ENCODE assay signal across 23 cellular contexts in the genomic region with DNA sequence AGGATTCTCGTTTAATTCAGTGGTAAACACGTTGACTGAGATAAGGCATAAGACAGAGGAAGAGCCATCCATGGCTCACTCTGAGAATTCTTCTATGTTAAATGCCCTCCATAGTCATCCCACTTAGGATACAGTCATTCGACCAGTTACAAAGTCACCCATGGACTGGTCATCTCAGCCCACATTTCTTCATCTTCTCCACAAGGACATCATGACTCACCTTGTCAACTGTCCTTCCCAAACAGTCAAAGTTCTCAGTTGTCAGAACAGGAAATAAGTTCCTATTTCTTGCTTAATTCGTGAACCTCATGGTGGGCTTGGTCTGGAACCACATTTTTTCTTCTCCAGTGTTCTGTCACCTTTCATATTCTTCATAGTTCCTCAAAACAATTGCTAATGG.
DNase-seq lines count a peak whose midpoint lies in the region; ATAC-seq and TF ChIP-seq lines count a peak whose summit lies in the region.
"Had no signal": no experiment of that assay in that cellular context is flagged by ENCODE, and none has a peak within 500 bp of the region (broad histone marks: within the 10 kb centered on the region; RNA-seq: fewer than 3 reads in every experiment).

No MANE protein-coding gene starts in this region.

- peaks cover 89% of the 10 kb centered on the region for H3K4me1 Mint-ChIP-seq in HFFc6 (ENCODE audit: low read depth)
- H3K4me1 Mint-ChIP-seq in activated CD8-positive, alpha-beta T cell treated with anti-CD3 and anti-CD28 coated beads, Interleukin-2, amount 10 ng/mL, durations not matched to agents 7 days and 5 days (ENCODE audit: low read depth), result peaks cover 8% of the 10 kb centered on the region

- DNase-seq in A172 (ENCODE audit: low spot score) (peak; percentile 64), HFFc6 (no peak), RKO (ENCODE audit: low spot score) (peak; percentile 8), kidney tubule cell (ENCODE audit: low spot score) (peak; percentile 77), DMS153 (lab: John Stamatoyannopoulos, UW) (no peak), NK-92 (lab: John Stamatoyannopoulos, UW; ENCODE audit: unreplicated experiment) (no peak), SKM-1 (lab: John Stamatoyannopoulos, UW; ENCODE audit: unreplicated experiment) (no peak)
- DNase-seq in activated CD8-positive, alpha-beta T cell treated with anti-CD3 and anti-CD28 coated beads, Interleukin-2, amount 10 ng/mL, durations not matched to agents 7 days and 5 days, result no peak
- DNase-seq: ACHN; activated CD4-positive, CD25-positive, alpha-beta regulatory T cell treated with anti-CD3 and anti-CD28 coated beads, Interleukin-2, amount 50 U/mL, for 72 hours; activated naive CD4-positive, alpha-beta T cell; activated T-cell treated with anti-CD3 and anti-CD28 coated beads, Interleukin-2, amount 50 U/mL, for 1 hour; adrenal gland; HCEC 1CT; KBM-7; NCI-H1105 treated with DMSO at 0.1 percent for 48 hours; NCI-H2029 treated with DMSO at 0.1 percent for 48 hours; NCI-H345; Peyer's patch; substantia nigra; T-helper 9 cell had no signal

- H3K9me3 Mint-ChIP-seq in HFFc6, result no peaks in the 10 kb centered on the region
- no peaks in the 10 kb centered on the region for H3K9me3 Mint-ChIP-seq in activated CD8-positive, alpha-beta T cell treated with anti-CD3 and anti-CD28 coated beads, Interleukin-2, amount 10 ng/mL, durations not matched to agents 7 days and 5 days (ENCODE audit: insufficient read depth)
- H3K9me3 Mint-ChIP-seq: dendritic cell treated with granulocyte-macrophage colony-stimulating factor and Interleukin-4, amounts not matched to agents 40 ng/mL and 50 ng/mL, for 4 days had no signal

- H3K36me3 Mint-ChIP-seq in HFFc6 (ENCODE audit: low read depth), result peaks cover 5% of the 10 kb centered on the region; the same call in 1 of the 2 replicates
- H3K36me3 Mint-ChIP-seq in activated CD8-positive, alpha-beta T cell treated with anti-CD3 and anti-CD28 coated beads, Interleukin-2, amount 10 ng/mL, durations not matched to agents 7 days and 5 days (ENCODE audit: low read depth), result no peaks in the 10 kb centered on the region

- TF ChIP-seq CTCF in HFFc6 (IDR thresholded peaks at IDR 0.05), result no peak

- no peak overlapping the region for H3K4me3 Mint-ChIP-seq in HFFc6
- H3K4me3 Mint-ChIP-seq in activated CD8-positive, alpha-beta T cell treated with anti-CD3 and anti-CD28 coated beads, Interleukin-2, amount 10 ng/mL, durations not matched to agents 7 days and 5 days, result no peak overlapping the region
- H3K4me3 Mint-ChIP-seq: dendritic cell treated with granulocyte-macrophage colony-stimulating factor and Interleukin-4, amounts not matched to agents 40 ng/mL and 50 ng/mL, for 4 days had no signal

- H3K27me3 Mint-ChIP-seq in HFFc6 (ENCODE audit: insufficient read depth), result no peaks in the 10 kb centered on the region
- H3K27me3 Mint-ChIP-seq in activated CD8-positive, alpha-beta T cell treated with anti-CD3 and anti-CD28 coated beads, Interleukin-2, amount 10 ng/mL, durations not matched to agents 7 days and 5 days (ENCODE audit: low read depth), result peaks cover 2% of the 10 kb centered on the region
- H3K27me3 Mint-ChIP-seq: dendritic cell treated with granulocyte-macrophage colony-stimulating factor and Interleukin-4, amounts not matched to agents 40 ng/mL and 50 ng/mL, for 4 days had no signal

- no peak for ATAC-seq in activated CD8-positive, alpha-beta T cell treated with anti-CD3 and anti-CD28 coated beads, Interleukin-2, amount 10 ng/mL, durations not matched to agents 7 days and 5 days
- ATAC-seq: left lobe of liver had no signal

- POLR2A ChIA-PET in activated CD8-positive, alpha-beta T cell treated with anti-CD3 and anti-CD28 coated beads, Interleukin-2, amount 10 ng/mL, durations not matched to agents 7 days and 5 days (lab: Charles Lee), result no interaction called here

- CTCF ChIA-PET in activated CD8-positive, alpha-beta T cell treated with anti-CD3 and anti-CD28 coated beads, Interleukin-2, amount 10 ng/mL, durations not matched to agents 7 days and 5 days (lab: Charles Lee), result interaction anchor here (0.6 kb wide), 1 partner anchor 9 kb away, joined by 3 read pairs; no protein-coding TSS in a partner anchor

- H3K27ac Mint-ChIP-seq in HFFc6, result peak overlapping the region; percentile 55
- no peak overlapping the region for H3K27ac Mint-ChIP-seq in activated CD8-positive, alpha-beta T cell treated with anti-CD3 and anti-CD28 coated beads, Interleukin-2, amount 10 ng/mL, durations not matched to agents 7 days and 5 days
- H3K27ac Mint-ChIP-seq: dendritic cell treated with granulocyte-macrophage colony-stimulating factor and Interleukin-4, amounts not matched to agents 40 ng/mL and 50 ng/mL, for 4 days had no signal

Comparison
In these comparisons a context has a peak if more than half of its experiments do, and no peak if none do; other contexts are left out.
1. DNase-seq: peak in A172 (single experiment), RKO (single experiment) and kidney tubule cell (single experiment); none in HFFc6 (single experiment), DMS153 (single experiment), activated CD8-positive, alpha-beta T cell treated with anti-CD3 and anti-CD28 coated beads, Interleukin-2, amount 10 ng/mL, durations not matched to agents 7 days and 5 days (single experiment), NK-92 (single experiment) and SKM-1 (single experiment).